7 cellular contexts compared by ENCODE assay signal in genomic region chr5:112419050-112419595, GRCh38. TPM values are rescaled to one million over a fixed set of nuclear protein-coding genes. Genes with fewer than 3 reads are reported as not detected.
DNase-seq lines count a peak whose midpoint lies in the region; ATAC-seq, FAIRE-seq and TF ChIP-seq lines count a peak whose summit lies in the region.

Gene EPB41L4A, minus strand, starts transcription at chr5:112419277. Its CDS starts 238 bp downstream, at chr5:112419039.

- H3K36me3 ChIP-seq in trophoblast cell (ENCODE audit: control insufficient read depth in 1 of 2, insufficient read depth in 2 of 2, low read length in 2 of 2) = no peaks in the 10 kb centered on the region

- peak within 1 kb of the TSS; percentile 97 for H3K4me3 ChIP-seq in trophoblast cell (ENCODE audit: low read depth, low read length)

- no peak within 1 kb of the TSS for H2AK5ac ChIP-seq in trophoblast cell (ENCODE audit: low read length)

- peaks cover 2% of the 10 kb centered on the region for H3K36me3 Mint-ChIP-seq in activated naive CD8-positive, alpha-beta T cell treated with anti-CD3 and anti-CD28 coated beads for 36 hours

- peak within 1 kb of the TSS; percentile 67 for H3K4me3 Mint-ChIP-seq in activated naive CD8-positive, alpha-beta T cell treated with anti-CD3 and anti-CD28 coated beads for 36 hours

- peak within 1 kb of the TSS; percentile 8 for H3K18ac ChIP-seq in trophoblast cell (ENCODE audit: low read length)

- H3K9me3 Mint-ChIP-seq in activated naive CD8-positive, alpha-beta T cell treated with anti-CD3 and anti-CD28 coated beads for 36 hours = peaks cover 2% of the 10 kb centered on the region

- no CpG with 5 or more reads among the region's 70 CpGs for WGBS in trophoblast cell (ENCODE audit: extremely low coverage, insufficient coverage, insufficient read length)

- DNase-seq in GM12892 (ENCODE audit: insufficient read length) = peak; percentile 19
- DNase-seq in activated naive CD8-positive, alpha-beta T cell treated with anti-CD3 and anti-CD28 coated beads for 36 hours = peak; percentile 6
- DNase-seq in cardiac septum (ENCODE audit: low spot score) = no peak
- peak in 1 of 2 donors; percentile 45 for DNase-seq in trophoblast cell
- DNase-seq in activated effector memory CD4-positive, alpha-beta T cell treated with anti-CD3 and anti-CD28 coated beads, Interleukin-2, amount 50 U/mL, for 16 hours = no peak

- ATAC-seq in HG03460 (IDR thresholded peaks at IDR 0.05; ENCODE audit: unreplicated experiment) (peak; percentile 1), HG03095 (IDR thresholded peaks at IDR 0.05; ENCODE audit: unreplicated experiment) (no peak)

- no peak within 1 kb of the TSS for H3K27ac ChIP-seq in trophoblast cell (ENCODE audit: low read depth, low read length)

- H3K27me3 Mint-ChIP-seq in activated naive CD8-positive, alpha-beta T cell treated with anti-CD3 and anti-CD28 coated beads for 36 hours = peaks cover 78% of the 10 kb centered on the region

- peak within 1 kb of the TSS; percentile 40 for H4K8ac ChIP-seq in trophoblast cell (ENCODE audit: low read depth, low read length)

- H4K12ac ChIP-seq in trophoblast cell (ENCODE audit: low read depth, low read length) = peak within 1 kb of the TSS; percentile 0

- H3K27me3 ChIP-seq in trophoblast cell (ENCODE audit: insufficient read depth, low read length) = no peaks in the 10 kb centered on the region

- H3K27ac Mint-ChIP-seq in activated naive CD8-positive, alpha-beta T cell treated with anti-CD3 and anti-CD28 coated beads for 36 hours = no peak within 1 kb of the TSS

- no peak within 1 kb of the TSS for H4K91ac ChIP-seq in trophoblast cell (ENCODE audit: low read depth, low read length)

- H3K9ac ChIP-seq in trophoblast cell (ENCODE audit: low read length) = peak within 1 kb of the TSS; percentile 75

- H2AFZ ChIP-seq in trophoblast cell (ENCODE audit: insufficient read depth, low read length, poor library complexity) = peak within 1 kb of the TSS; percentile 32

- H2BK12ac ChIP-seq in trophoblast cell (ENCODE audit: low read length) = peak within 1 kb of the TSS; percentile 7

- H3K4me1 Mint-ChIP-seq in activated naive CD8-positive, alpha-beta T cell treated with anti-CD3 and anti-CD28 coated beads for 36 hours = peaks cover 6% of the 10 kb centered on the region

- peaks cover 6% of the 10 kb centered on the region for H3K79me1 ChIP-seq in trophoblast cell (ENCODE audit: low read length)

- H3K4ac ChIP-seq in trophoblast cell (ENCODE audit: low read depth, low read length) = no peak within 1 kb of the TSS

- FAIRE-seq in GM12892 (lab: Jason Lieb, UNC) = no peak

- H2BK5ac ChIP-seq in trophoblast cell (ENCODE audit: low read depth, low read length, poor library complexity) = no peak within 1 kb of the TSS

- TF ChIP-seq POLR2A in GM12892 (IDR thresholded peaks at IDR 0.05; ENCODE audit: low read depth, low read length) = no peak

- peak within 1 kb of the TSS; percentile 92 for H3K4me2 ChIP-seq in trophoblast cell (ENCODE audit: low read length)

- peaks cover 2% of the 10 kb centered on the region for H3K9me3 ChIP-seq in trophoblast cell (ENCODE audit: insufficient read depth, low read depth, low read length)

- no peak within 1 kb of the TSS for H3K23ac ChIP-seq in trophoblast cell (ENCODE audit: low read length)

- H3K79me2 ChIP-seq in trophoblast cell (ENCODE audit: control insufficient read depth, insufficient read depth, low read length, poor library complexity) = peaks cover 5% of the 10 kb centered on the region

- H3K4me1 ChIP-seq in trophoblast cell (ENCODE audit: control insufficient read depth in 1 of 2, insufficient read depth in 2 of 2, low read length in 2 of 2) = no peaks in the 10 kb centered on the region

- peak within 1 kb of the TSS; percentile 26 for H3K14ac ChIP-seq in trophoblast cell (ENCODE audit: low read length)

- intact Hi-C loops in cardiac septum (cut with DNase I) = loop anchor here (2.0 to 10.0 kb wide), 4 partner anchors 80 to 907 kb away; partner anchors contain the start of genes NREP and STARD4

- no peak within 1 kb of the TSS for H2BK120ac ChIP-seq in trophoblast cell (ENCODE audit: insufficient read depth, low read length, poor library complexity)

RNA-seq across cellular contexts. Expression of gene EPB41L4A, which starts in this region (rescaled TPM):
- polyA plus RNA-seq in GM12892 (2012; ENCODE audit: missing spikeins) = 0.30 TPM
- under 1 TPM in 1 of 2 experiments, not detected in 1; 0.06 TPM for total RNA-seq in activated naive CD8-positive, alpha-beta T cell treated with anti-CD3 and anti-CD28 coated beads for 36 hours
- 18.0 TPM for total RNA-seq in cardiac septum
- 5.7 and 6.6 TPM in 2 replicates for polyA plus RNA-seq in trophoblast cell (2013)

Comparison
In these comparisons a context has a peak if more than half of its experiments do, and no peak if none do; other contexts are left out.
1. RNA of gene EPB41L4A (total RNA-seq): 18.0 TPM in cardiac septum (single experiment); 0.06 TPM in activated naive CD8-positive, alpha-beta T cell treated with anti-CD3 and anti-CD28 coated beads for 36 hours; every median in the first group is over 10 times any median in the second.
2. Peak in DNase-seq in activated naive CD8-positive, alpha-beta T cell treated with anti-CD3 and anti-CD28 coated beads for 36 hours; RNA of the gene not detected or under 1 TPM.